Comparison of ENCODE assay signal across 8 cellular contexts in genomic region chr2:70871398-70872211, GRCh38. TPM values are rescaled to one million over a fixed set of nuclear protein-coding genes. Genes with fewer than 3 reads are reported as not detected.
A peak's percentile ranks its signal among the peaks of the same experiment; 100 is the strongest.
DNase-seq lines count a peak whose midpoint lies in the region; ATAC-seq and TF ChIP-seq lines count a peak whose summit lies in the region.

No MANE protein-coding gene starts in this region.

- peaks cover 0 to 2% (median 0%) of the 10 kb centered on the region in 5 donors for H3K9me3 Mint-ChIP-seq in CD8-positive, alpha-beta memory T cell

- no peak for TF ChIP-seq POLR2A in suprapubic skin (IDR thresholded peaks at IDR 0.05)

- H3K9ac ChIP-seq in GM23248 = no peak overlapping the region

- H3K79me2 ChIP-seq in GM23248 (ENCODE audit: insufficient read depth) = no peaks in the 10 kb centered on the region

- H3K36me3 ChIP-seq in CD8-positive, alpha-beta memory T cell (ENCODE audit: insufficient read depth, low read length) = no peaks in the 10 kb centered on the region
- H3K36me3 ChIP-seq in GM23248 (ENCODE audit: low read depth) (no peaks in the 10 kb centered on the region), SJSA1 (no peaks in the 10 kb centered on the region), suprapubic skin (no peaks in the 10 kb centered on the region)

- 11 to 15% methylated on average over 26 to 36 of the region's 36 CpGs for WGBS in GM23248 (ENCODE audit: low coverage in 1 of 2, low lambda C conversion rate in 2 of 2, missing lambda C conversion rate in 2 of 2), 2 experiments
- 14% methylated on average over 23 of the region's 36 CpGs for WGBS in suprapubic skin

- TF ChIP-seq EP300 in suprapubic skin (IDR thresholded peaks at IDR 0.05) = no peak

- peak; percentile 70 for TF ChIP-seq CTCF in fibroblast of villous mesenchyme (IDR thresholded peaks at IDR 0.05; ENCODE audit: insufficient read depth, low read depth, low read length)
- peak in 1 of 3 donors; percentile 61 for TF ChIP-seq CTCF in omental fat pad (IDR thresholded peaks at IDR 0.05)
- TF ChIP-seq CTCF in suprapubic skin (IDR thresholded peaks at IDR 0.05) = peak; percentile 78 to 89

- POLR2A ChIA-PET in CD8-positive, alpha-beta memory T cell (lab: Charles Lee) = no interaction called here

- H4K20me1 ChIP-seq in GM23248 (ENCODE audit: insufficient read depth) = no peaks in the 10 kb centered on the region

- in situ Hi-C loops in GM23248 (cut with MboI) = loop anchor here (10.0 kb wide), 1 partner anchor 73 kb away; no protein-coding TSS in a partner anchor

- H3K9me3 ChIP-seq in CD8-positive, alpha-beta memory T cell (ENCODE audit: low read length) = no peaks in the 10 kb centered on the region
- H3K9me3 ChIP-seq in GM23248 (ENCODE audit: low read depth) (no peaks in the 10 kb centered on the region), SJSA1 (replicated peaks) (no peaks in the 10 kb centered on the region), suprapubic skin (no peaks in the 10 kb centered on the region)

- peak overlapping the region in 4 of 7 donors; percentile 22 to 61 (median 44) for H3K4me3 Mint-ChIP-seq in CD8-positive, alpha-beta memory T cell

- peaks cover 43 to 58% of the 10 kb centered on the region in 2 donors for H3K27me3 Mint-ChIP-seq in CD8-positive, alpha-beta memory T cell

- no peak overlapping the region for H2AFZ ChIP-seq in GM23248

- H3K4me1 Mint-ChIP-seq in CD8-positive, alpha-beta memory T cell = peaks cover 5 to 7% (median 7%) of the 10 kb centered on the region in 3 donors

- peaks cover 14% of the 10 kb centered on the region for H3K27me3 ChIP-seq in CD8-positive, alpha-beta memory T cell (ENCODE audit: insufficient read depth, low read length, poor library complexity, severe bottlenecking)
- H3K27me3 ChIP-seq in GM23248 (replicated peaks; ENCODE audit: insufficient read depth) = peaks cover 48% of the 10 kb centered on the region
- H3K27me3 ChIP-seq in SJSA1 (replicated peaks) = peaks cover 6% of the 10 kb centered on the region
- H3K27me3 ChIP-seq in suprapubic skin = peaks cover 53% of the 10 kb centered on the region

- peak; percentile 87 for ATAC-seq in omental fat pad (ENCODE audit: low FRiP score)

- H3K36me3 Mint-ChIP-seq in CD8-positive, alpha-beta memory T cell = no peaks in the 10 kb centered on the region

- H3K27ac Mint-ChIP-seq in CD8-positive, alpha-beta memory T cell = peak overlapping the region in 1 of 8 donors; percentile 17

- H3K9me2 ChIP-seq in GM23248 (ENCODE audit: insufficient read depth) = no peaks in the 10 kb centered on the region

- H3K4me2 ChIP-seq in GM23248 (ENCODE audit: unreplicated experiment) = peak overlapping the region; percentile 62

- no peak overlapping the region for H3K4me3 ChIP-seq in CD8-positive, alpha-beta memory T cell (ENCODE audit: low read length)
- H3K4me3 ChIP-seq in GM23248 (0 out of 2 replicates have a peak overlapping the region, but pooled peaks have one; percentile 29), SJSA1 (no peak overlapping the region), fibroblast of villous mesenchyme (ENCODE audit: low read depth, low read length) (no peak overlapping the region), suprapubic skin (peak overlapping the region; percentile 19)

- CTCF ChIA-PET in CD8-positive, alpha-beta memory T cell (lab: Charles Lee) = interaction anchor here (0.9 to 4.9 kb wide), 8 partner anchors 11 to 84 kb away, joined by 3 to 21 read pairs (median 5); no protein-coding TSS in a partner anchor

- DNase-seq in CD8-positive, alpha-beta memory T cell = peak; percentile 52 to 79 (median 64)
- DNase-seq in GM23248 (peak; percentile 87), MV-4-11 (lab: John Stamatoyannopoulos, UW) (peak; percentile 59), SJSA1 (ENCODE audit: low read depth in 1 of 2, low spot score in 2 of 2) (peak; percentile 46 to 85), fibroblast of villous mesenchyme (ENCODE audit: low read depth) (peak; percentile 79), omental fat pad (ENCODE audit: low spot score) (peak; percentile 84), suprapubic skin (ENCODE audit: low spot score in 2 of 2) (peak; percentile 91)
- peak; percentile 91 for DNase-seq in activated effector memory CD4-positive, alpha-beta T cell treated with anti-CD3 and anti-CD28 coated beads, Interleukin-2, amount 50 U/mL, for 16 hours

- no peak overlapping the region for H3K27ac ChIP-seq in CD8-positive, alpha-beta memory T cell (ENCODE audit: low read depth, low read length)
- H3K27ac ChIP-seq in GM23248 = no peak overlapping the region
- H3K27ac ChIP-seq in SJSA1 = no peak overlapping the region
- H3K27ac ChIP-seq in suprapubic skin = no peak overlapping the region

- no peaks in the 10 kb centered on the region for H3F3A ChIP-seq in GM23248 (ENCODE audit: insufficient read depth)

- H3K4me1 ChIP-seq in CD8-positive, alpha-beta memory T cell (ENCODE audit: insufficient read depth, low read length) = peaks cover 3% of the 10 kb centered on the region
- H3K4me1 ChIP-seq in GM23248 (ENCODE audit: insufficient read depth) = no peaks in the 10 kb centered on the region
- H3K4me1 ChIP-seq in SJSA1 (replicated peaks) = no peaks in the 10 kb centered on the region; the same call in 1 of the 2 replicates
- peaks cover 12% of the 10 kb centered on the region for H3K4me1 ChIP-seq in suprapubic skin

RNA-seq across cellular contexts. Expression of gene VAX2, which starts 28.8 kb away (rescaled TPM):
- not detected for total RNA-seq in CD8-positive, alpha-beta memory T cell
- polyA plus RNA-seq in CD8-positive, alpha-beta memory T cell = not detected
- total RNA-seq in GM23248 (2014; rRNA removed; shearing (Covaris generic)) = 1.1 and 2.0 TPM in 2 replicates
- 0.85 and 1.5 TPM in 2 replicates for polyA plus RNA-seq in GM23248 (2016; fragmentation: Nextera tagmentation; extraction: Ambion mirVana)
- not detected in 2 replicates for total RNA-seq in SJSA1 (2014; rRNA removed; shearing (Covaris generic))
- total RNA-seq in fibroblast of villous mesenchyme (0.43 and 2.9 TPM in 2 replicates), omental fat pad (1 to 10 TPM in 3 of 4 donors, under 1 TPM in 1; 0.48 to 6.6 (median 1.8) TPM), suprapubic skin (1 to 10 TPM; 1.2 to 5.8 (median 3.1) TPM)

RNA-seq across cellular contexts. Expression of gene CD207, which starts 36.0 kb away (rescaled TPM):
- total RNA-seq in CD8-positive, alpha-beta memory T cell = not detected
- polyA plus RNA-seq in CD8-positive, alpha-beta memory T cell = not detected
- not detected in 2 replicates for total RNA-seq in GM23248 (2014; rRNA removed; shearing (Covaris generic))
- polyA plus RNA-seq in GM23248 (2016; fragmentation: Nextera tagmentation; extraction: Ambion mirVana) = not detected in 2 replicates
- total RNA-seq in SJSA1 (2014; rRNA removed; shearing (Covaris generic)) = not detected in 2 replicates
- total RNA-seq in fibroblast of villous mesenchyme (not detected in 2 replicates), omental fat pad (under 1 TPM in 2 of 4 donors, not detected in 2; 0.28 to 0.47 TPM), suprapubic skin (10 to 100 TPM; 25.4 to 81.3 (median 50.5) TPM)

RNA-seq across cellular contexts. Expression of gene CLEC4F, which starts 51.2 kb away (rescaled TPM):
- not detected for total RNA-seq in CD8-positive, alpha-beta memory T cell
- not detected for polyA plus RNA-seq in CD8-positive, alpha-beta memory T cell
- total RNA-seq in GM23248 (2014; rRNA removed; shearing (Covaris generic)) = not detected in 2 replicates
- not detected in 2 replicates for polyA plus RNA-seq in GM23248 (2016; fragmentation: Nextera tagmentation; extraction: Ambion mirVana)
- total RNA-seq in SJSA1 (2014; rRNA removed; shearing (Covaris generic)) = not detected in 2 replicates
- total RNA-seq in fibroblast of villous mesenchyme (not detected in 2 replicates), omental fat pad (1 to 10 TPM in 1 of 4 donors, under 1 TPM in 1, not detected in 2; 0.56 to 2.7 TPM), suprapubic skin (1 to 10 TPM in 2 of 4 donors, under 1 TPM in 2; 0.60 to 3.0 (median 0.93) TPM)

Comparison
In these comparisons a context has a peak if more than half of its experiments do, and no peak if none do; other contexts are left out.
1. H3K4me3 ChIP-seq: peak in GM23248 (single experiment) and suprapubic skin (single experiment); none in CD8-positive, alpha-beta memory T cell (single experiment), SJSA1 (single experiment) and fibroblast of villous mesenchyme (single experiment).
2. RNA of gene CD207, which starts 36.0 kb away (total RNA-seq): 25.4 to 81.3 TPM in suprapubic skin; 0.28 to 0.47 TPM in omental fat pad, not detected in CD8-positive, alpha-beta memory T cell, not detected in GM23248, not detected in SJSA1 and not detected in fibroblast of villous mesenchyme; every median in the first group is over 10 times any median in the second.
3. Peak in every context shown above with its lines, with median percentiles within 50 percentile points of each other: DNase-seq.